ENCODE assay signal across 16 cellular contexts in genomic region chr10:88522715-88523114, GRCh38.
DNase-seq lines count a peak whose midpoint lies in the region; ATAC-seq and TF ChIP-seq lines count a peak whose summit lies in the region.
"Had no signal": no experiment of that assay in that cellular context is flagged by ENCODE, and none has a peak within 500 bp of the region (broad histone marks: within the 10 kb centered on the region; RNA-seq: fewer than 3 reads in every experiment).

No MANE protein-coding gene starts in this region.

- ATAC-seq in left cardiac atrium (no peak), GM21529 (IDR thresholded peaks at IDR 0.05; ENCODE audit: unreplicated experiment) (no peak)
- no peak for ATAC-seq in activated T-helper 17 cell treated with anti-CD3 and anti-CD28 coated beads, Interleukin-2, amount 50 U/mL, for 72 hours (replicated peaks)

- no peaks in the 10 kb centered on the region for H3K27me3 Mint-ChIP-seq in activated T-helper 17 cell treated with anti-CD3 and anti-CD28 coated beads, Interleukin-2, amount 50 U/mL, for 72 hours

- DNase-seq in left ventricle myocardium inferior (no peak), left cardiac atrium (no peak), fibroblast of the aortic adventitia (ENCODE audit: low read depth) (peak; percentile 60), esophagus squamous epithelium (lab: John Stamatoyannopoulos, UW) (no peak)
- DNase-seq: DMS79 treated with DMSO at 0.1 percent for 48 hours, H9, NCI-H1417 treated with DMSO at 0.1 percent for 48 hours, NCI-H2029 treated with DMSO at 0.1 percent for 48 hours, NCI-H446 treated with DMSO at 0.1 percent for 48 hours, SHP77 had no signal

- no peaks in the 10 kb centered on the region for H3K27me3 ChIP-seq in left ventricle myocardium inferior (ENCODE audit: low read depth)
- H3K27me3 ChIP-seq in esophagus squamous epithelium: no peaks in the 10 kb centered on the region

- H3K36me3 ChIP-seq in left ventricle myocardium inferior (no peaks in the 10 kb centered on the region), esophagus squamous epithelium (no peaks in the 10 kb centered on the region)

- intact Hi-C loops in left ventricle myocardium inferior (cut with micrococcal nuclease) (no loop called here), left cardiac atrium (cut with DNase I) (no loop called here), esophagus squamous epithelium (cut with DNase I) (no loop called here)

- 31 to 92% methylated on average over 1 of the region's 1 CpG for WGBS in esophagus squamous epithelium, 2 donors

- TF ChIP-seq POLR2A in esophagus squamous epithelium (IDR thresholded peaks at IDR 0.05): no peak

- no peak overlapping the region for H3K27ac Mint-ChIP-seq in activated T-helper 17 cell treated with anti-CD3 and anti-CD28 coated beads, Interleukin-2, amount 50 U/mL, for 72 hours
- H3K27ac Mint-ChIP-seq: H9 had no signal

- H3K4me3 ChIP-seq in left ventricle myocardium inferior: no peak overlapping the region
- no peak overlapping the region for H3K4me3 ChIP-seq in fibroblast of the aortic adventitia (ENCODE audit: low read depth, low read length)
- no peak overlapping the region for H3K4me3 ChIP-seq in esophagus squamous epithelium
- H3K4me3 ChIP-seq: SK-N-MC had no signal

- H3K36me3 Mint-ChIP-seq in activated T-helper 17 cell treated with anti-CD3 and anti-CD28 coated beads, Interleukin-2, amount 50 U/mL, for 72 hours (ENCODE audit: low read depth): no peaks in the 10 kb centered on the region

- no peaks in the 10 kb centered on the region for H3K9me3 Mint-ChIP-seq in activated T-helper 17 cell treated with anti-CD3 and anti-CD28 coated beads, Interleukin-2, amount 50 U/mL, for 72 hours
- H3K9me3 Mint-ChIP-seq: H9 had no signal

- peaks cover 9% of the 10 kb centered on the region for H3K4me1 ChIP-seq in left ventricle myocardium inferior
- peaks cover 0 to 18% (median 0%) of the 10 kb centered on the region in 3 donors for H3K4me1 ChIP-seq in esophagus squamous epithelium

- H3K4me1 Mint-ChIP-seq in activated T-helper 17 cell treated with anti-CD3 and anti-CD28 coated beads, Interleukin-2, amount 50 U/mL, for 72 hours: no peaks in the 10 kb centered on the region

- H3K9me3 ChIP-seq in left ventricle myocardium inferior (replicated peaks): no peaks in the 10 kb centered on the region
- H3K9me3 ChIP-seq in esophagus squamous epithelium: no peaks in the 10 kb centered on the region

- no peak overlapping the region for H3K4me3 Mint-ChIP-seq in activated T-helper 17 cell treated with anti-CD3 and anti-CD28 coated beads, Interleukin-2, amount 50 U/mL, for 72 hours
- H3K4me3 Mint-ChIP-seq: H9 had no signal

- TF ChIP-seq CTCF in left ventricle myocardium inferior (IDR thresholded peaks at IDR 0.05; ENCODE audit: borderline replicate concordance) (no peak), VCaP (conservative IDR thresholded peaks at IDR 0.05) (no peak), fibroblast of the aortic adventitia (IDR thresholded peaks at IDR 0.05; ENCODE audit: insufficient read depth, low read length) (no peak), esophagus squamous epithelium (IDR thresholded peaks at IDR 0.05) (no peak)

- H3K27ac ChIP-seq in left ventricle myocardium inferior (replicated peaks) (peak overlapping the region; percentile 9), VCaP (peak overlapping the region; percentile 49; the same call in 1 of the 2 replicates), esophagus squamous epithelium (no peak overlapping the region)
- H3K27ac ChIP-seq: C4-2B, KMS-11, SK-N-MC had no signal

Comparison
In these comparisons a context has a peak if more than half of its experiments do, and no peak if none do; other contexts are left out.
1. H3K27ac ChIP-seq: peak in left ventricle myocardium inferior (single experiment) and VCaP (single experiment); none in esophagus squamous epithelium (0 of 4).